In the genomic region with DNA sequence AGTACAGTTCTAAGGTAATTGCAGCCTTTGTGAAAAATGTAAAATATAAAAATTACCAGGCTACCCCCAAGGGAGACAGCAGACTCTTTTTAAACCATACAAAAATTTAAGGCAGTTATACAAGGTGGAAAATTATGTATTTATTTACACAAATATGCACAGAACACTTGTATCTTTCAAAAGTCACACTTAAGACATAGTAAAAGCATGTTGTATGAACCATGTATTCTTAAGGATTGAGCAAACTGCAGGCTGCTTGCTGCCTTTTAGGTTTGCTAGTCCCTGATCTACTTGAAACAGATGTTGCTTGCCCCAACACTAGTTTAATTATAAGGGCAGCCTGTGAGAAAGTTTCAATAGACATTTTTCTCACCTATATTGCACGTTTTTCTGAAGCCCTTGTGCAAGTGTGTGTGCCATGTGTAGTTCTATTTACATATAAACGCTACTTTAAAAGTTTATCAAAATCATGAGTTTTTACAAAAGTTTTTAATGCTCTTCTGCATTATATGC, we compare ENCODE assay signal across 8 cellular contexts.
A peak's percentile ranks its signal among the peaks of the same experiment; 100 is the strongest.
DNase-seq lines count a peak whose midpoint lies in the region; ATAC-seq, FAIRE-seq and TF ChIP-seq lines count a peak whose summit lies in the region.

No MANE protein-coding gene starts in this region.

- no peak overlapping the region for H2AFZ ChIP-seq in ACC112 (ENCODE audit: low read length, unreplicated experiment)
- no peak overlapping the region for H2AFZ ChIP-seq in GM12878 (ENCODE audit: control insufficient read depth, low read depth, low read length)
- H2AFZ ChIP-seq in mesenchymal stem cell (ENCODE audit: low read depth, low read length) = no peak overlapping the region

- DNase-seq in HFF-Myc (ENCODE audit: extremely low read depth, low read depth) (no peak), GM12878 (ENCODE audit: low read depth, low spot score) (no peak), mesenchymal stem cell (no peak), GM13977 (ENCODE audit: low spot score) (no peak), 8988T (no peak)

- H3K9me3 ChIP-seq in GM12878 (replicated peaks; ENCODE audit: control insufficient read depth, insufficient read depth, low read length) (no peaks in the 10 kb centered on the region), mesenchymal stem cell (ENCODE audit: control insufficient read depth, low read length) (no peaks in the 10 kb centered on the region)

- no peak for TF ChIP-seq POLR2A in GM12878 (IDR thresholded peaks at IDR 0.05; ENCODE audit: low read depth, low read length)

- no peak overlapping the region for H4K8ac ChIP-seq in mesenchymal stem cell (ENCODE audit: low read length)

- no peak overlapping the region for H4K91ac ChIP-seq in mesenchymal stem cell (ENCODE audit: low read length)

- H3K18ac ChIP-seq in mesenchymal stem cell (ENCODE audit: low read depth in 1 of 2, low read length in 2 of 2) = no peak overlapping the region

- intact Hi-C loops in GM12878 (cut with micrococcal nuclease; ENCODE audit: unreplicated experiment) = loop anchor here (2.0 to 10.0 kb wide), 3 partner anchors 73 to 557 kb away; a partner anchor contains a TSS

- H2AK5ac ChIP-seq in mesenchymal stem cell (ENCODE audit: low read length, severe bottlenecking) = no peak overlapping the region

- in situ Hi-C loops in GM12878 (cut with MboI) (loop anchor here (10.0 kb wide), 2 partner anchors 305 to 405 kb away; a partner anchor contains a TSS), GM13977 (cut with MboI; ENCODE audit: low pct_unique_long_range_greater_than_20kb, low sequenced_read_pairs, unreplicated experiment) (no loop called here)

- no peak for TF ChIP-seq EP300 in GM12878 (IDR thresholded peaks at IDR 0.05; ENCODE audit: borderline replicate concordance in 1 of 2, control insufficient read depth in 1 of 2, low read depth in 2 of 2, low read length in 2 of 2)

- FAIRE-seq in GM12878 (lab: Jason Lieb, UNC) = no peak

- H4K20me1 ChIP-seq in GM12878 (ENCODE audit: control insufficient read depth, insufficient read depth) = no peaks in the 10 kb centered on the region

- no peak overlapping the region for H3K4ac ChIP-seq in mesenchymal stem cell (ENCODE audit: low read depth in 1 of 2, low read length in 2 of 2)

- CTCF ChIA-PET in GM12878 (lab: Yijun Ruan, JAX) = interaction anchor here (0.9 to 2.4 kb wide), 2 partner anchors 28 to 74 kb away, joined by 3 to 10 read pairs; a partner anchor contains a TSS

- SMC1A ChIA-PET in GM12878 (lab: Charles Lee; ENCODE audit: uncharacterized antibody, unreplicated experiment) = interaction anchor here (0.9 kb wide), 1 partner anchor 8 kb away, joined by 3 read pairs; no protein-coding TSS in a partner anchor

- H3K36me3 ChIP-seq in ACC112 (ENCODE audit: insufficient read depth, low read length) (peaks cover 18% of the 10 kb centered on the region), GM12878 (ENCODE audit: control insufficient read depth in 2 of 2, insufficient read depth in 2 of 2, low read length in 1 of 2) (peaks cover 0 to 5% of the 10 kb centered on the region in 2 experiments; a peak in 2 of 4 replicates), mesenchymal stem cell (ENCODE audit: control insufficient read depth in 1 of 2, insufficient read depth in 2 of 2, low read depth in 1 of 2, low read length in 2 of 2) (peaks cover 0 to 28% of the 10 kb centered on the region in 2 experiments)

- WGBS in GM12878 (ENCODE audit: insufficient coverage, insufficient replicate concordance, low lambda C conversion rate, missing lambda C conversion rate) = 0% methylated on average over 2 of the region's 2 CpGs
- WGBS in mesenchymal stem cell = no CpG with 5 or more reads among the region's 2 CpGs

- ATAC-seq in GM12878 (no peak), HG02798 (IDR thresholded peaks at IDR 0.05; ENCODE audit: poor library complexity, unreplicated experiment) (no peak), GM18520 (IDR thresholded peaks at IDR 0.05; ENCODE audit: unreplicated experiment) (no peak)

- H3K14ac ChIP-seq in mesenchymal stem cell (ENCODE audit: low read length in 2 of 2) = no peak overlapping the region

- TF ChIP-seq CTCF in HFF-Myc (IDR thresholded peaks at IDR 0.05; ENCODE audit: low read depth, low read length, missing control alignments) (no peak), GM12878 (IDR thresholded peaks at IDR 0.05 in 2 of 3, conservative IDR thresholded peaks at IDR 0.05 in 1 of 3; ENCODE audit: control insufficient read depth in 2 of 3, extremely low read depth in 1 of 3, insufficient read depth in 1 of 3, low read depth in 3 of 3, low read length in 3 of 3) (no peak), GM13977 (IDR thresholded peaks at IDR 0.05; ENCODE audit: extremely low read depth, insufficient read depth, missing control alignments) (no peak)

- H2BK5ac ChIP-seq in mesenchymal stem cell (ENCODE audit: low read depth, low read length, poor library complexity, severe bottlenecking) = no peak overlapping the region

- H3K9ac ChIP-seq in GM12878 (ENCODE audit: control insufficient read depth, insufficient read depth, low read length) (peak overlapping the region; percentile 90), mesenchymal stem cell (ENCODE audit: low read length) (peak overlapping the region; percentile 98)

- H3K4me2 ChIP-seq in GM12878 (ENCODE audit: control insufficient read depth, insufficient read depth) (peak overlapping the region; percentile 85), mesenchymal stem cell (ENCODE audit: low read length, poor library complexity, severe bottlenecking) (peak overlapping the region; percentile 37)

- no peak overlapping the region for H3K23ac ChIP-seq in mesenchymal stem cell (ENCODE audit: low read length in 2 of 2)

- no peak overlapping the region for H2BK12ac ChIP-seq in mesenchymal stem cell (ENCODE audit: low read length in 2 of 2)

- H3K27me3 ChIP-seq in ACC112 (ENCODE audit: insufficient read depth, low read length) = no peaks in the 10 kb centered on the region
- H3K27me3 ChIP-seq in GM12878 (replicated peaks in 1 of 2; ENCODE audit: control insufficient read depth in 2 of 2, insufficient read depth in 2 of 2, low read length in 1 of 2) = no peaks in the 10 kb centered on the region
- no peaks in the 10 kb centered on the region for H3K27me3 ChIP-seq in mesenchymal stem cell (ENCODE audit: control insufficient read depth in 1 of 2, insufficient read depth in 1 of 2, low read length in 2 of 2)

- POLR2A ChIA-PET in GM12878 (lab: Charles Lee) = no interaction called here

- peak overlapping the region; percentile 71 for H3K27ac ChIP-seq in ACC112 (ENCODE audit: low read depth, low read length)
- H3K27ac ChIP-seq in GM12878 (ENCODE audit: control insufficient read depth, insufficient read depth) = peak overlapping the region; percentile 80
- H3K27ac ChIP-seq in mesenchymal stem cell (ENCODE audit: low read length, poor library complexity, severe bottlenecking) = no peak overlapping the region

- peak overlapping the region; percentile 91 for H3K4me3 ChIP-seq in ACC112 (ENCODE audit: low read depth, low read length)
- peak overlapping the region; percentile 92 for H3K4me3 ChIP-seq in HFF-Myc (replicated peaks; ENCODE audit: low read depth, low read length)
- peak overlapping the region; percentile 82 for H3K4me3 ChIP-seq in GM12878
- H3K4me3 ChIP-seq in mesenchymal stem cell (ENCODE audit: insufficient read depth in 1 of 2, low read depth in 1 of 2, low read length in 2 of 2) = peak overlapping the region in 1 of 2 experiments; percentile 93

- no TSS peak for BruUV-seq in GM12878 (replicated peaks; lab: Mats Ljungman, UMichigan)

- peaks cover 24% of the 10 kb centered on the region for H3K79me2 ChIP-seq in ACC112 (ENCODE audit: control insufficient read depth, insufficient read depth, low read length, unreplicated experiment)
- H3K79me2 ChIP-seq in GM12878 (ENCODE audit: control insufficient read depth, insufficient read depth, low read length) = peaks cover 27% of the 10 kb centered on the region

- RAD21 ChIA-PET in GM12878 (lab: Charles Lee; ENCODE audit: unreplicated experiment) = no interaction called here

- TF ChIP-seq RAD21 in GM12878 (IDR thresholded peaks at IDR 0.05; ENCODE audit: insufficient read depth, low read depth, low read length) = no peak

- no peaks in the 10 kb centered on the region for H3K79me1 ChIP-seq in mesenchymal stem cell (replicated peaks; ENCODE audit: low read length, poor library complexity, severe bottlenecking)

- H3K4me1 ChIP-seq in ACC112 (ENCODE audit: control insufficient read depth, insufficient read depth, low read length, unreplicated experiment) (peaks cover 36% of the 10 kb centered on the region), GM12878 (ENCODE audit: control insufficient read depth, insufficient read depth, low read length) (peaks cover 13% of the 10 kb centered on the region; the same call in 1 of the 2 replicates), mesenchymal stem cell (ENCODE audit: control insufficient read depth, insufficient read depth, low read depth, low read length) (peaks cover 1% of the 10 kb centered on the region)

- H2BK120ac ChIP-seq in mesenchymal stem cell (ENCODE audit: low read depth, low read length) = no peak overlapping the region

- no peak overlapping the region for H2BK15ac ChIP-seq in mesenchymal stem cell (ENCODE audit: low read depth, poor library complexity, severe bottlenecking)
